Comparison of ENCODE assay signal across 1 cellular context in genomic region chr17:43383826-43384475, GRCh38.
TF ChIP-seq lines count a peak whose summit lies in the region.

No MANE protein-coding gene starts in this region.

TF ChIP-seq in HepG2, 621 proteins besides CTCF, POLR2A, EP300 and RAD21 (continued from another document):
- TF ChIP-seq ZUFSP (CRISPR knock-in tag; IDR thresholded peaks at IDR 0.05; ENCODE audit: borderline replicate concordance) (no peak), CENPBD1 (CRISPR knock-in tag; IDR thresholded peaks at IDR 0.05; ENCODE audit: borderline replicate concordance, low read depth) (no peak), ATAD3A (CRISPR knock-in tag; IDR thresholded peaks at IDR 0.05) (no peak), ZKSCAN5 (CRISPR knock-in tag; IDR thresholded peaks at IDR 0.05) (no peak), RORA (CRISPR knock-in tag; IDR thresholded peaks at IDR 0.05) (no peak), TOE1 (CRISPR knock-in tag; IDR thresholded peaks at IDR 0.05) (no peak), ZNF350 (CRISPR knock-in tag; IDR thresholded peaks at IDR 0.05; ENCODE audit: borderline replicate concordance, low read depth) (no peak), PTBP1 (IDR thresholded peaks at IDR 0.05; ENCODE audit: low read depth, low read length, poor library complexity, severe bottlenecking) (no peak), ZNF75D (CRISPR knock-in tag; IDR thresholded peaks at IDR 0.05; ENCODE audit: borderline replicate concordance) (no peak), ISL2 (CRISPR knock-in tag; IDR thresholded peaks at IDR 0.05) (no peak), ZZZ3 (CRISPR knock-in tag; IDR thresholded peaks at IDR 0.05; ENCODE audit: borderline replicate concordance) (no peak), REXO4 (CRISPR knock-in tag; IDR thresholded peaks at IDR 0.05; ENCODE audit: borderline replicate concordance) (no peak), HINFP (CRISPR knock-in tag; IDR thresholded peaks at IDR 0.05; ENCODE audit: low read depth) (no peak), FOXO1 (CRISPR knock-in tag; IDR thresholded peaks at IDR 0.05) (no peak), KAT7 (CRISPR knock-in tag; IDR thresholded peaks at IDR 0.05; ENCODE audit: borderline replicate concordance) (no peak), CREB3 (CRISPR knock-in tag; IDR thresholded peaks at IDR 0.05) (no peak), ZBTB46 (CRISPR knock-in tag; IDR thresholded peaks at IDR 0.05; ENCODE audit: borderline replicate concordance) (no peak), FOSL1 (CRISPR knock-in tag; IDR thresholded peaks at IDR 0.05; ENCODE audit: borderline replicate concordance) (no peak), ZNF280B (CRISPR knock-in tag; IDR thresholded peaks at IDR 0.05; ENCODE audit: borderline replicate concordance) (no peak), ZBTB37 (CRISPR knock-in tag; IDR thresholded peaks at IDR 0.05) (no peak), LBX2 (CRISPR knock-in tag; IDR thresholded peaks at IDR 0.05; ENCODE audit: borderline replicate concordance) (no peak), CREB1 (IDR thresholded peaks at IDR 0.05) (no peak), CREB1 (CRISPR knock-in tag; IDR thresholded peaks at IDR 0.05) (no peak), SYNCRIP (IDR thresholded peaks at IDR 0.05; ENCODE audit: insufficient read depth, low read depth, low read length) (no peak), GABPA (IDR thresholded peaks at IDR 0.05; ENCODE audit: low read depth, low read length) (no peak), GABPA (CRISPR knock-in tag; IDR thresholded peaks at IDR 0.05; ENCODE audit: low read depth) (no peak)
